ENCODE assay signal across 1 cellular context in the genomic region with DNA sequence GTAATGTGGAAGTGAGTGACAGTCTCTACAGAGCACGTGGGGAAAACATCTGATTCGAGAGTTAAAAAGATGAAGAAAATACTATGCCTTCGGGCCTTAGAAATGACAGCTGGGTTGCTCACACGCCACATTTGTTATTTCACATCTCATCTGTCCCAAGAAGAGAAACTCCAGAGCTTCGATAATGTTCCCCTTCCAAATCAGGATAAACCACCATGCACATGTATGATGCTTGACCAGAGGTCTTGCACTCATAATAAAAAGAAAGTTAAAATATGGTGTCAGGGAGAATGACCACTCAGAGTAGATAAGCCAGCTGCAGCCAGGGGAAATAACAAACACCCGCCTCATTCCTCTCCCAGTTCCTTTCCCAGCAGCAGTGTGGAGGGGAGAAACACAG.
TF ChIP-seq lines count a peak whose summit lies in the region.

No MANE protein-coding gene starts in this region.

TF ChIP-seq in GM12878, 131 proteins besides CTCF, POLR2A, EP300 and RAD21:
- no peak for TF ChIP-seq SUZ12 (IDR thresholded peaks at IDR 0.05; ENCODE audit: unreplicated experiment)
- no peak for TF ChIP-seq CBX5 (IDR thresholded peaks at IDR 0.05; ENCODE audit: low read depth)
- TF ChIP-seq BACH1 (IDR thresholded peaks at IDR 0.05; ENCODE audit: borderline replicate concordance) = no peak
